1 cellular context compared by ENCODE assay signal in the genomic region with DNA sequence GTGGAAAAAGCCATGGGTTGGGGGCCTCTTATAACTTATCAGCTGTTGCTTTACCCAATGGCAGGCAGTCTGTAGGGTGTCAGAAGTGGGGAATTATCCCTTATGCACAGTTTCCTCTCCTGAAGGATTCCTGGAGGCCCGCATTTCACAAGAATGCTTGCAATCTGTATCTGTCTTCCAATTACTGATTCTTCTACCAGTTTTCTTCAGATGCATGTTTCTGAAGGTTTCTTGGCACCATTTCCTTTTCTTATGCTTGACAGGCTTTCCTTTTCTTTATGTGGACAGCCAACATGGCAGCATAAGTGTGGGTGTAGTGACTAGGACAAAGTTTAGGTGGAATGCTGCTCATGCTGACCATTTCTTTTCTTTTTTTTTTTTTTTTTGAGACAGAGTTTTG.
TF ChIP-seq lines count a peak whose summit lies in the region.

No MANE protein-coding gene starts in this region.

TF ChIP-seq in SK-N-SH, 30 proteins besides CTCF, POLR2A, EP300 and RAD21 (continued from another document):
- TF ChIP-seq, protein P1, sequence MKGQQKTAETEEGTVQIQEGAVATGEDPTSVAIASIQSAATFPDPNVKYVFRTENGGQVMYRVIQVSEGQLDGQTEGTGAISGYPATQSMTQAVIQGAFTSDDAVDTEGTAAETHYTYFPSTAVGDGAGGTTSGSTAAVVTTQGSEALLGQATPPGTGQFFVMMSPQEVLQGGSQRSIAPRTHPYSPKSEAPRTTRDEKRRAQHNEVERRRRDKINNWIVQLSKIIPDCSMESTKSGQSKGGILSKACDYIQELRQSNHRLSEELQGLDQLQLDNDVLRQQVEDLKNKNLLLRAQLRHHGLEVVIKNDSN (IDR thresholded peaks at IDR 0.05; ENCODE audit: borderline replicate concordance, low read depth), result no peak
- TF ChIP-seq TAF1 (IDR thresholded peaks at IDR 0.05; ENCODE audit: borderline replicate concordance, low read depth, low read length), result no peak
